1 cellular context compared by ENCODE assay signal in genomic region chr5:173331956-173332479, GRCh38.
TF ChIP-seq lines count a peak whose summit lies in the region.

No MANE protein-coding gene starts in this region.

TF ChIP-seq in SK-N-SH, 30 proteins besides CTCF, POLR2A, EP300 and RAD21 (continued from another document):
- TF ChIP-seq, protein P1, sequence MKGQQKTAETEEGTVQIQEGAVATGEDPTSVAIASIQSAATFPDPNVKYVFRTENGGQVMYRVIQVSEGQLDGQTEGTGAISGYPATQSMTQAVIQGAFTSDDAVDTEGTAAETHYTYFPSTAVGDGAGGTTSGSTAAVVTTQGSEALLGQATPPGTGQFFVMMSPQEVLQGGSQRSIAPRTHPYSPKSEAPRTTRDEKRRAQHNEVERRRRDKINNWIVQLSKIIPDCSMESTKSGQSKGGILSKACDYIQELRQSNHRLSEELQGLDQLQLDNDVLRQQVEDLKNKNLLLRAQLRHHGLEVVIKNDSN (IDR thresholded peaks at IDR 0.05; ENCODE audit: borderline replicate concordance, low read depth) = peak; percentile 46; the same call in 1 of the 2 replicates
- TF ChIP-seq TCF12 (IDR thresholded peaks at IDR 0.05) (no peak), NFIC (IDR thresholded peaks at IDR 0.05; ENCODE audit: borderline replicate concordance) (no peak), SMC3 (IDR thresholded peaks at IDR 0.05; ENCODE audit: low read depth, low read length) (peak; percentile 99), USF2 (IDR thresholded peaks at IDR 0.05; ENCODE audit: borderline replicate concordance, low read depth, low read length) (peak; percentile 34; the same call in 1 of the 2 replicates), YY1 (IDR thresholded peaks at IDR 0.05; ENCODE audit: low read depth) (no peak), EZH2phosphoT487 (IDR thresholded peaks at IDR 0.05; ENCODE audit: borderline replicate concordance, low read depth) (no peak), RCOR1 (IDR thresholded peaks at IDR 0.05; ENCODE audit: low read length) (peak; percentile 41; the same call in 1 of the 2 replicates)
- TF ChIP-seq, protein P2, sequence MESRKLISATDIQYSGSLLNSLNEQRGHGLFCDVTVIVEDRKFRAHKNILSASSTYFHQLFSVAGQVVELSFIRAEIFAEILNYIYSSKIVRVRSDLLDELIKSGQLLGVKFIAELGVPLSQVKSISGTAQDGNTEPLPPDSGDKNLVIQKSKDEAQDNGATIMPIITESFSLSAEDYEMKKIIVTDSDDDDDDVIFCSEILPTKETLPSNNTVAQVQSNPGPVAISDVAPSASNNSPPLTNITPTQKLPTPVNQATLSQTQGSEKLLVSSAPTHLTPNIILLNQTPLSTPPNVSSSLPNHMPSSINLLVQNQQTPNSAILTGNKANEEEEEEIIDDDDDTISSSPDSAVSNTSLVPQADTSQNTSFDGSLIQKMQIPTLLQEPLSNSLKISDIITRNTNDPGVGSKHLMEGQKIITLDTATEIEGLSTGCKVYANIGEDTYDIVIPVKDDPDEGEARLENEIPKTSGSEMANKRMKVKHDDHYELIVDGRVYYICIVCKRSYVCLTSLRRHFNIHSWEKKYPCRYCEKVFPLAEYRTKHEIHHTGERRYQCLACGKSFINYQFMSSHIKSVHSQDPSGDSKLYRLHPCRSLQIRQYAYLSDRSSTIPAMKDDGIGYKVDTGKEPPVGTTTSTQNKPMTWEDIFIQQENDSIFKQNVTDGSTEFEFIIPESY (IDR thresholded peaks at IDR 0.05; ENCODE audit: borderline replicate concordance, low read depth) = no peak
- TF ChIP-seq, protein P3, sequence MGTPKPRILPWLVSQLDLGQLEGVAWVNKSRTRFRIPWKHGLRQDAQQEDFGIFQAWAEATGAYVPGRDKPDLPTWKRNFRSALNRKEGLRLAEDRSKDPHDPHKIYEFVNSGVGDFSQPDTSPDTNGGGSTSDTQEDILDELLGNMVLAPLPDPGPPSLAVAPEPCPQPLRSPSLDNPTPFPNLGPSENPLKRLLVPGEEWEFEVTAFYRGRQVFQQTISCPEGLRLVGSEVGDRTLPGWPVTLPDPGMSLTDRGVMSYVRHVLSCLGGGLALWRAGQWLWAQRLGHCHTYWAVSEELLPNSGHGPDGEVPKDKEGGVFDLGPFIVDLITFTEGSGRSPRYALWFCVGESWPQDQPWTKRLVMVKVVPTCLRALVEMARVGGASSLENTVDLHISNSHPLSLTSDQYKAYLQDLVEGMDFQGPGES (IDR thresholded peaks at IDR 0.05; ENCODE audit: low read depth, low read length) = no peak
TF ChIP-seq in SK-N-SH: peak in this region for 7.
